In the genomic region with DNA sequence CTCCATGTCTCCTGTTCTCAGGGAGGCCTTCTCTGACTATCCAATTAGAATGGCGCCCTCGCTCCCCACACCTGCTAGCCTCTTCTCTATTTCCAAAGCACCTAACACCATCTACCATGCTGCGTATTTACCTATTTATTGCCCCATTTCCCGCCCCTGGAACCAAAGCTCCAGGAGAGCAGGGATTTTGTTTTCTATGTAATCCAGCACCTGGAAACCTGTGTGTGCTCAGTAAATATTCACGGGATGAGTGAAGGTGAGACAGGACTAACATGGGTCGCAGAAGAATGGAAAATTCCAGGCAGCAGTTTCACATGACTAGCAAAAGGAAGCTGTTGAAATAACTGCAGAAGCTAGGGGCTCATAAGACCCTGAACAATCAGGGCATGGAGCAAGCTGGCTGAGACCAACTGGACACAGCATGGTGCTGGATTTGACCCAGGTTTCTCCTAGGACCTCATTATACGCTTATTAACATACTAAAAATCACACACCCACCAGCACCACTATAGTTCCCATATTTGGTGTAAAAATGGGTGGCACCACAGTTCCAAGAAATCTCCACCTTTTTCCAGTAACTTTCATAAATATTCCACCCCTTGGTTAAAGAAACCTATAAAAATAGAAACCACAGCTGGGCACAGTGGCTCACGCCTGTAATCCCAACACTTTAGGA, we compare ENCODE assay signal across 10 cellular contexts. TPM values are rescaled to one million over a fixed set of nuclear protein-coding genes. Genes with fewer than 3 reads are reported as not detected.
DNase-seq lines count a peak whose midpoint lies in the region; ATAC-seq and TF ChIP-seq lines count a peak whose summit lies in the region.
"Had no signal": no experiment of that assay in that cellular context is flagged by ENCODE, and none has a peak within 500 bp of the region (broad histone marks: within the 10 kb centered on the region; RNA-seq: fewer than 3 reads in every experiment).

No MANE protein-coding gene starts in this region.

- 42% methylated on average over 8 of the region's 8 CpGs for WGBS in mammary epithelial cell (ENCODE audit: low coverage, missing lambda C conversion rate)
- 85 to 86% methylated on average over 8 of the region's 8 CpGs for WGBS in testis, 2 donors

- no peak for DNase-seq in CD8-positive, alpha-beta memory T cell
- DNase-seq in NCI-H2029 (lab: John Stamatoyannopoulos, UW) (peak; percentile 82), mammary epithelial cell (no peak), neural progenitor cell (ENCODE audit: low spot score) (no peak), testis (no peak)
- no peak for DNase-seq in activated naive CD8-positive, alpha-beta T cell treated with anti-CD3 and anti-CD28 coated beads for 36 hours
- DNase-seq: activated effector memory CD4-positive, alpha-beta T cell treated with Interleukin-2 at 50 U/mL for 16 hours; effector CD8-positive, alpha-beta T cell had no signal

- in situ Hi-C loops in mammary epithelial cell (cut with MboI; ENCODE audit: low sequenced_read_pairs in 2 of 2), result no loop called here

- TF ChIP-seq CTCF in mammary epithelial cell (conservative IDR thresholded peaks at IDR 0.05 in 1 of 2, IDR thresholded peaks at IDR 0.05 in 1 of 2; ENCODE audit: extremely low read depth in 1 of 2, insufficient read depth in 1 of 2, low read depth in 1 of 2, low read length in 2 of 2) (no peak), neural progenitor cell (IDR thresholded peaks at IDR 0.05) (no peak), testis (IDR thresholded peaks at IDR 0.05) (no peak)

- dilution Hi-C loops in mammary epithelial cell (cut with HindIII; ENCODE audit: low sequenced_read_pairs), result loop anchor here (25.0 kb wide), 1 partner anchor 260 kb away; no protein-coding TSS in a partner anchor

- H3K4me3 ChIP-seq in CD8-positive, alpha-beta memory T cell (ENCODE audit: low read length), result no peak overlapping the region
- no peak overlapping the region for H3K4me3 ChIP-seq in mammary epithelial cell (replicated peaks in 1 of 3; ENCODE audit: insufficient read depth in 1 of 3, low read depth in 2 of 3, low read length in 3 of 3)
- H3K4me3 ChIP-seq in neural progenitor cell, result no peak overlapping the region
- H3K4me3 ChIP-seq in testis, result no peak overlapping the region

- H3K27me3 ChIP-seq in CD8-positive, alpha-beta memory T cell (ENCODE audit: insufficient read depth, low read length, poor library complexity, severe bottlenecking), result no peaks in the 10 kb centered on the region
- H3K27me3 ChIP-seq in mammary epithelial cell (ENCODE audit: insufficient read depth, low read length) (no peaks in the 10 kb centered on the region), neural progenitor cell (no peaks in the 10 kb centered on the region), testis (no peaks in the 10 kb centered on the region)

- POLR2A ChIA-PET in CD8-positive, alpha-beta memory T cell (lab: Charles Lee), result interaction anchor here (0.6 kb wide), 1 partner anchor 104 kb away, joined by 5 read pairs; no protein-coding TSS in a partner anchor

- H4K20me1 ChIP-seq in mammary epithelial cell (ENCODE audit: insufficient read depth, low read length), result no peaks in the 10 kb centered on the region
- no peaks in the 10 kb centered on the region for H4K20me1 ChIP-seq in neural progenitor cell (ENCODE audit: low read depth)

- H3K9me3 Mint-ChIP-seq in CD8-positive, alpha-beta memory T cell, result no peaks in the 10 kb centered on the region
- H3K9me3 Mint-ChIP-seq in neural progenitor cell, result no peaks in the 10 kb centered on the region
- H3K9me3 Mint-ChIP-seq in activated naive CD8-positive, alpha-beta T cell treated with anti-CD3 and anti-CD28 coated beads for 36 hours, result no peaks in the 10 kb centered on the region

- peaks cover 32% of the 10 kb centered on the region for H3F3A ChIP-seq in neural progenitor cell (ENCODE audit: low read depth)

- intact Hi-C loops in mammary epithelial cell (cut with micrococcal nuclease), result no loop called here
- intact Hi-C loops in testis (cut with DNase I; ENCODE audit: low total_unique reads), result no loop called here

- H3K4me2 ChIP-seq in mammary epithelial cell (ENCODE audit: insufficient read depth, low read depth, low read length) (no peak overlapping the region), neural progenitor cell (peak overlapping the region; percentile 0)

- H3K9me3 ChIP-seq in CD8-positive, alpha-beta memory T cell (ENCODE audit: low read length), result no peaks in the 10 kb centered on the region
- H3K9me3 ChIP-seq in mammary epithelial cell (replicated peaks; ENCODE audit: insufficient read depth, low read length) (no peaks in the 10 kb centered on the region), neural progenitor cell (ENCODE audit: low read depth) (no peaks in the 10 kb centered on the region), testis (no peaks in the 10 kb centered on the region)

- peak overlapping the region; percentile 86 for H2AFZ ChIP-seq in mammary epithelial cell (ENCODE audit: low read depth, low read length)
- H2AFZ ChIP-seq in neural progenitor cell (replicated peaks), result peak overlapping the region; percentile 80

- H3K36me3 Mint-ChIP-seq in CD8-positive, alpha-beta memory T cell, result no peaks in the 10 kb centered on the region
- no peaks in the 10 kb centered on the region for H3K36me3 Mint-ChIP-seq in neural progenitor cell
- no peaks in the 10 kb centered on the region for H3K36me3 Mint-ChIP-seq in activated naive CD8-positive, alpha-beta T cell treated with anti-CD3 and anti-CD28 coated beads for 36 hours

- H3K27ac Mint-ChIP-seq in CD8-positive, alpha-beta memory T cell, result no peak overlapping the region
- peak overlapping the region; percentile 78 for H3K27ac Mint-ChIP-seq in neural progenitor cell
- H3K27ac Mint-ChIP-seq in activated naive CD8-positive, alpha-beta T cell treated with anti-CD3 and anti-CD28 coated beads for 36 hours, result no peak overlapping the region

- H3K4me3 Mint-ChIP-seq in CD8-positive, alpha-beta memory T cell, result no peak overlapping the region
- no peak overlapping the region for H3K4me3 Mint-ChIP-seq in neural progenitor cell
- H3K4me3 Mint-ChIP-seq in activated naive CD8-positive, alpha-beta T cell treated with anti-CD3 and anti-CD28 coated beads for 36 hours, result no peak overlapping the region

- no TSS peak for BruUV-seq in mammary epithelial cell (replicated peaks; lab: Mats Ljungman, UMichigan)

- no peaks in the 10 kb centered on the region for H3K79me2 ChIP-seq in mammary epithelial cell (ENCODE audit: insufficient read depth, low read length)
- no peaks in the 10 kb centered on the region for H3K79me2 ChIP-seq in neural progenitor cell (ENCODE audit: low read depth)

- H3K36me3 ChIP-seq in CD8-positive, alpha-beta memory T cell (ENCODE audit: insufficient read depth, low read length), result no peaks in the 10 kb centered on the region
- H3K36me3 ChIP-seq in mammary epithelial cell (ENCODE audit: insufficient read depth, low read length) (no peaks in the 10 kb centered on the region), neural progenitor cell (no peaks in the 10 kb centered on the region), testis (ENCODE audit: low read depth, missing control alignments) (no peaks in the 10 kb centered on the region)

- H3K9ac ChIP-seq in mammary epithelial cell (ENCODE audit: insufficient read depth, low read length) (no peak overlapping the region), neural progenitor cell (no peak overlapping the region)

- no peaks in the 10 kb centered on the region for H3K4me1 Mint-ChIP-seq in CD8-positive, alpha-beta memory T cell
- peaks cover 21% of the 10 kb centered on the region for H3K4me1 Mint-ChIP-seq in neural progenitor cell
- peaks cover 3% of the 10 kb centered on the region for H3K4me1 Mint-ChIP-seq in activated naive CD8-positive, alpha-beta T cell treated with anti-CD3 and anti-CD28 coated beads for 36 hours

- peak overlapping the region; percentile 61 for H3K27ac ChIP-seq in CD8-positive, alpha-beta memory T cell (ENCODE audit: low read depth, low read length)
- H3K27ac ChIP-seq in mammary epithelial cell (ENCODE audit: insufficient read depth, low read depth, low read length), result no peak overlapping the region
- no peak overlapping the region for H3K27ac ChIP-seq in neural progenitor cell
- H3K27ac ChIP-seq in testis, result no peak overlapping the region

- no peaks in the 10 kb centered on the region for H3K4me1 ChIP-seq in CD8-positive, alpha-beta memory T cell (ENCODE audit: insufficient read depth, low read length)
- H3K4me1 ChIP-seq in mammary epithelial cell (ENCODE audit: insufficient read depth, low read length) (peaks cover 19% of the 10 kb centered on the region), neural progenitor cell (peaks cover 24% of the 10 kb centered on the region), testis (peaks cover 11% of the 10 kb centered on the region)

- no peak for ATAC-seq in HG02970 (IDR thresholded peaks at IDR 0.05; ENCODE audit: low FRiP score, unreplicated experiment)
- ATAC-seq in HG03342 (IDR thresholded peaks at IDR 0.05; ENCODE audit: unreplicated experiment), result no peak

- H3K27me3 Mint-ChIP-seq in CD8-positive, alpha-beta memory T cell, result peaks cover 20 to 21% of the 10 kb centered on the region in 2 donors
- peaks cover 11% of the 10 kb centered on the region for H3K27me3 Mint-ChIP-seq in neural progenitor cell (ENCODE audit: insufficient read depth, low read depth)
- no peaks in the 10 kb centered on the region for H3K27me3 Mint-ChIP-seq in activated naive CD8-positive, alpha-beta T cell treated with anti-CD3 and anti-CD28 coated beads for 36 hours

- no peak for TF ChIP-seq POLR2A in testis (IDR thresholded peaks at IDR 0.05)

- CTCF ChIA-PET in CD8-positive, alpha-beta memory T cell (lab: Charles Lee), result interaction anchor here (1.8 to 2.0 kb wide), 3 partner anchors 9 to 18 kb away, joined by 4 to 5 read pairs (median 5); no protein-coding TSS in a partner anchor
- CTCF ChIA-PET in mammary epithelial cell (lab: Charles Lee; ENCODE audit: low non-redundant PET), result no interaction called here

RNA-seq across cellular contexts. Expression of gene TENT5B, which starts 15.1 kb away (rescaled TPM):
- not detected for total RNA-seq in CD8-positive, alpha-beta memory T cell
- polyA plus RNA-seq in CD8-positive, alpha-beta memory T cell, result not detected
- total RNA-seq in mammary epithelial cell (10 to 100 TPM; 23.4 to 50.7 TPM), neural progenitor cell (ENCODE audit: low replicate concordance) (3.2 and 7.2 TPM in 2 replicates), testis (10 to 100 TPM; 10.5 to 10.7 TPM)
- polyA plus RNA-seq in mammary epithelial cell (21.8 TPM), testis (ENCODE audit: insufficient read depth, low read depth, low replicate concordance) (10.7 TPM)
- 24.1 TPM for polyA minus RNA-seq in mammary epithelial cell
- not detected for total RNA-seq in activated naive CD8-positive, alpha-beta T cell treated with anti-CD3 and anti-CD28 coated beads for 36 hours

RNA-seq across cellular contexts. Expression of gene TRNP1, which starts 34.2 kb away (rescaled TPM):
- total RNA-seq in CD8-positive, alpha-beta memory T cell, result 1 to 10 TPM in 1 of 2 experiments, under 1 TPM in 1; 0.73 to 1.2 TPM
- not detected for polyA plus RNA-seq in CD8-positive, alpha-beta memory T cell
- 100 to 1,000 TPM in 1 of 2 donors, 10 to 100 TPM in 1; 99.0 to 142 TPM for total RNA-seq in mammary epithelial cell
- 196 TPM for polyA plus RNA-seq in mammary epithelial cell
- polyA minus RNA-seq in mammary epithelial cell, result 75.9 TPM
- 0.59 and 2.0 TPM in 2 replicates for total RNA-seq in neural progenitor cell (ENCODE audit: low replicate concordance)
- 1 to 10 TPM; 5.7 to 7.7 TPM for total RNA-seq in testis
- polyA plus RNA-seq in testis (ENCODE audit: insufficient read depth, low read depth, low replicate concordance), result 4.3 TPM
- total RNA-seq in activated naive CD8-positive, alpha-beta T cell treated with anti-CD3 and anti-CD28 coated beads for 36 hours, result under 1 TPM; 0.40 to 0.64 TPM

Comparison
In these comparisons a context has a peak if more than half of its experiments do, and no peak if none do; other contexts are left out.
1. RNA of gene TRNP1, which starts 34.2 kb away (total RNA-seq): 99.0 to 142 TPM in mammary epithelial cell; 5.7 to 7.7 TPM in testis, 0.59 to 2.0 TPM in neural progenitor cell, 0.73 to 1.2 TPM in CD8-positive, alpha-beta memory T cell and 0.40 to 0.64 TPM in activated naive CD8-positive, alpha-beta T cell treated with anti-CD3 and anti-CD28 coated beads for 36 hours; every median in the first group is over 10 times any median in the second.